7 cellular contexts compared by ENCODE assay signal in the genomic region with DNA sequence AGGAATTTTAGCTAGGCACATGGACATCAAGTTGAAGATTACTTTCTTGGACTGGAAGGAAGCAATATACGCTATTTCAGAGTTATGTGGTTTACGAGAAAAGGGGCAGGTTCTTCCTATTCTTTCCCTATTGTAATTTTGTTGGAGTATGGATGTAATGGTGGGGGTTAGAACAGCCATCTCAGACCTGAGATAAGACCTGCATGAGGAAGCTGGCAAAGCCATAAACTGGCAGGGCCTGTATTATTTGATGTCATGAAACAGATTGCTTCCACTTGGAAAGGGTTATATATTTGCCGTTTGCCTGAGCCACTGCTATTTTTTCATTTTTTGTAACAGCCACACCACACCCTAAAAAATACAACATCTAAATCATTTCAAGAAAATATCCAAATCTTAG.
"Had no signal": no experiment of that assay in that cellular context is flagged by ENCODE, and none has a peak within 500 bp of the region (broad histone marks: within the 10 kb centered on the region; RNA-seq: fewer than 3 reads in every experiment).

No MANE protein-coding gene starts in this region.

- H3K27ac ChIP-seq: GM23248, HL-60 had no signal

- H3K9ac ChIP-seq: GM23248 had no signal

- ATAC-seq: HepG2 had no signal

- DNase-seq: GM23248, GOT3, H9, HCEC 1CT, KBM-7 had no signal

- H3K4me3 ChIP-seq: GM23248 had no signal
